In the genomic region with DNA sequence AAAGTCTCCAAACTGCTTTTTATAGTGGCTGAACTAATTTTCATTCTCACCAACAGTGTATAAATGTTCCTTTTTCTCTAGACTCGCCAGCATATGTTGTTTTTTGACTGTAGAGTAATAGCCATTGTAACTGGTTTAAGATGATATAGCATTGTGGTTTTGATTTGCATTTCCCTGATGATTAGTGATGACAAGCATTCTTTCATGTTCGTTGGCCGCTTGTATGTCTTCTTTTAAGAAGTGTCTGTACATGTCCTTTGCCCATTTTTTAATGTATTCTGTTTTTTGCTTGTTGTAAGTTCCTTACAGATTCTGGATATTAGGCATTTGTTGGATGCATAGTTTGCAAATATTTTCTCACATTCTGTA, we compare ENCODE assay signal across 1 cellular context.
TF ChIP-seq lines count a peak whose summit lies in the region.

No MANE protein-coding gene starts in this region.

TF ChIP-seq in GM23338, 12 proteins besides CTCF, POLR2A, EP300 and RAD21 (continued from another document):
- TF ChIP-seq, protein P1, sequence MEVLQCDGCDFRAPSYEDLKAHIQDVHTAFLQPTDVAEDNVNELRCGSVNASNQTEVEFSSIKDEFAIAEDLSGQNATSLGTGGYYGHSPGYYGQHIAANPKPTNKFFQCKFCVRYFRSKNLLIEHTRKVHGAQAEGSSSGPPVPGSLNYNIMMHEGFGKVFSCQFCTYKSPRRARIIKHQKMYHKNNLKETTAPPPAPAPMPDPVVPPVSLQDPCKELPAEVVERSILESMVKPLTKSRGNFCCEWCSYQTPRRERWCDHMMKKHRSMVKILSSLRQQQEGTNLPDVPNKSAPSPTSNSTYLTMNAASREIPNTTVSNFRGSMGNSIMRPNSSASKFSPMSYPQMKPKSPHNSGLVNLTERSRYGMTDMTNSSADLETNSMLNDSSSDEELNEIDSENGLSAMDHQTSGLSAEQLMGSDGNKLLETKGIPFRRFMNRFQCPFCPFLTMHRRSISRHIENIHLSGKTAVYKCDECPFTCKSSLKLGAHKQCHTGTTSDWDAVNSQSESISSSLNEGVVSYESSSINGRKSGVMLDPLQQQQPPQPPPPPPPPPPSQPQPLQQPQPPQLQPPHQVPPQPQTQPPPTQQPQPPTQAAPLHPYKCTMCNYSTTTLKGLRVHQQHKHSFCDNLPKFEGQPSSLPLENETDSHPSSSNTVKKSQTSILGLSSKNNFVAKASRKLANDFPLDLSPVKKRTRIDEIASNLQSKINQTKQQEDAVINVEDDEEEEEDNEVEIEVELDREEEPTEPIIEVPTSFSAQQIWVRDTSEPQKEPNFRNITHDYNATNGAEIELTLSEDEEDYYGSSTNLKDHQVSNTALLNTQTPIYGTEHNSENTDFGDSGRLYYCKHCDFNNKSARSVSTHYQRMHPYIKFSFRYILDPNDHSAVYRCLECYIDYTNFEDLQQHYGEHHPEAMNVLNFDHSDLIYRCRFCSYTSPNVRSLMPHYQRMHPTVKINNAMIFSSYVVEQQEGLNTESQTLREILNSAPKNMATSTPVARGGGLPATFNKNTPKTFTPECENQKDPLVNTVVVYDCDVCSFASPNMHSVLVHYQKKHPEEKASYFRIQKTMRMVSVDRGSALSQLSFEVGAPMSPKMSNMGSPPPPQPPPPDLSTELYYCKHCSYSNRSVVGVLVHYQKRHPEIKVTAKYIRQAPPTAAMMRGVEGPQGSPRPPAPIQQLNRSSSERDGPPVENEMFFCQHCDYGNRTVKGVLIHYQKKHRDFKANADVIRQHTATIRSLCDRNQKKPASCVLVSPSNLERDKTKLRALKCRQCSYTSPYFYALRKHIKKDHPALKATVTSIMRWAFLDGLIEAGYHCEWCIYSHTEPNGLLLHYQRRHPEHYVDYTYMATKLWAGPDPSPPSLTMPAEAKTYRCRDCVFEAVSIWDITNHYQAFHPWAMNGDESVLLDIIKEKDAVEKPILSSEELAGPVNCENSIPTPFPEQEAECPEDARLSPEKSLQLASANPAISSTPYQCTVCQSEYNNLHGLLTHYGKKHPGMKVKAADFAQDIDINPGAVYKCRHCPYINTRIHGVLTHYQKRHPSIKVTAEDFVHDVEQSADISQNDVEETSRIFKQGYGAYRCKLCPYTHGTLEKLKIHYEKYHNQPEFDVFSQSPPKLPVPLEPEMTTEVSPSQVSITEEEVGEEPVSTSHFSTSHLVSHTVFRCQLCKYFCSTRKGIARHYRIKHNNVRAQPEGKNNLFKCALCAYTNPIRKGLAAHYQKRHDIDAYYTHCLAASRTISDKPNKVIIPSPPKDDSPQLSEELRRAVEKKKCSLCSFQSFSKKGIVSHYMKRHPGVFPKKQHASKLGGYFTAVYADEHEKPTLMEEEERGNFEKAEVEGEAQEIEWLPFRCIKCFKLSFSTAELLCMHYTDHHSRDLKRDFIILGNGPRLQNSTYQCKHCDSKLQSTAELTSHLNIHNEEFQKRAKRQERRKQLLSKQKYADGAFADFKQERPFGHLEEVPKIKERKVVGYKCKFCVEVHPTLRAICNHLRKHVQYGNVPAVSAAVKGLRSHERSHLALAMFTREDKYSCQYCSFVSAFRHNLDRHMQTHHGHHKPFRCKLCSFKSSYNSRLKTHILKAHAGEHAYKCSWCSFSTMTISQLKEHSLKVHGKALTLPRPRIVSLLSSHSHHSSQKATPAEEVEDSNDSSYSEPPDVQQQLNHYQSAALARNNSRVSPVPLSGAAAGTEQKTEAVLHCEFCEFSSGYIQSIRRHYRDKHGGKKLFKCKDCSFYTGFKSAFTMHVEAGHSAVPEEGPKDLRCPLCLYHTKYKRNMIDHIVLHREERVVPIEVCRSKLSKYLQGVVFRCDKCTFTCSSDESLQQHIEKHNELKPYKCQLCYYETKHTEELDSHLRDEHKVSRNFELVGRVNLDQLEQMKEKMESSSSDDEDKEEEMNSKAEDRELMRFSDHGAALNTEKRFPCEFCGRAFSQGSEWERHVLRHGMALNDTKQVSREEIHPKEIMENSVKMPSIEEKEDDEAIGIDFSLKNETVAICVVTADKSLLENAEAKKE (CRISPR knock-in tag; IDR thresholded peaks at IDR 0.05) = no peak
- no peak for TF ChIP-seq ZNF331 (CRISPR knock-in tag; IDR thresholded peaks at IDR 0.05; ENCODE audit: low read depth)
- TF ChIP-seq JUNB (IDR thresholded peaks at IDR 0.05; ENCODE audit: unreplicated experiment) = no peak
- TF ChIP-seq, protein P2, sequence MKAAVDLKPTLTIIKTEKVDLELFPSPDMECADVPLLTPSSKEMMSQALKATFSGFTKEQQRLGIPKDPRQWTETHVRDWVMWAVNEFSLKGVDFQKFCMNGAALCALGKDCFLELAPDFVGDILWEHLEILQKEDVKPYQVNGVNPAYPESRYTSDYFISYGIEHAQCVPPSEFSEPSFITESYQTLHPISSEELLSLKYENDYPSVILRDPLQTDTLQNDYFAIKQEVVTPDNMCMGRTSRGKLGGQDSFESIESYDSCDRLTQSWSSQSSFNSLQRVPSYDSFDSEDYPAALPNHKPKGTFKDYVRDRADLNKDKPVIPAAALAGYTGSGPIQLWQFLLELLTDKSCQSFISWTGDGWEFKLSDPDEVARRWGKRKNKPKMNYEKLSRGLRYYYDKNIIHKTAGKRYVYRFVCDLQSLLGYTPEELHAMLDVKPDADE (IDR thresholded peaks at IDR 0.05) = no peak
- TF ChIP-seq, protein P3, sequence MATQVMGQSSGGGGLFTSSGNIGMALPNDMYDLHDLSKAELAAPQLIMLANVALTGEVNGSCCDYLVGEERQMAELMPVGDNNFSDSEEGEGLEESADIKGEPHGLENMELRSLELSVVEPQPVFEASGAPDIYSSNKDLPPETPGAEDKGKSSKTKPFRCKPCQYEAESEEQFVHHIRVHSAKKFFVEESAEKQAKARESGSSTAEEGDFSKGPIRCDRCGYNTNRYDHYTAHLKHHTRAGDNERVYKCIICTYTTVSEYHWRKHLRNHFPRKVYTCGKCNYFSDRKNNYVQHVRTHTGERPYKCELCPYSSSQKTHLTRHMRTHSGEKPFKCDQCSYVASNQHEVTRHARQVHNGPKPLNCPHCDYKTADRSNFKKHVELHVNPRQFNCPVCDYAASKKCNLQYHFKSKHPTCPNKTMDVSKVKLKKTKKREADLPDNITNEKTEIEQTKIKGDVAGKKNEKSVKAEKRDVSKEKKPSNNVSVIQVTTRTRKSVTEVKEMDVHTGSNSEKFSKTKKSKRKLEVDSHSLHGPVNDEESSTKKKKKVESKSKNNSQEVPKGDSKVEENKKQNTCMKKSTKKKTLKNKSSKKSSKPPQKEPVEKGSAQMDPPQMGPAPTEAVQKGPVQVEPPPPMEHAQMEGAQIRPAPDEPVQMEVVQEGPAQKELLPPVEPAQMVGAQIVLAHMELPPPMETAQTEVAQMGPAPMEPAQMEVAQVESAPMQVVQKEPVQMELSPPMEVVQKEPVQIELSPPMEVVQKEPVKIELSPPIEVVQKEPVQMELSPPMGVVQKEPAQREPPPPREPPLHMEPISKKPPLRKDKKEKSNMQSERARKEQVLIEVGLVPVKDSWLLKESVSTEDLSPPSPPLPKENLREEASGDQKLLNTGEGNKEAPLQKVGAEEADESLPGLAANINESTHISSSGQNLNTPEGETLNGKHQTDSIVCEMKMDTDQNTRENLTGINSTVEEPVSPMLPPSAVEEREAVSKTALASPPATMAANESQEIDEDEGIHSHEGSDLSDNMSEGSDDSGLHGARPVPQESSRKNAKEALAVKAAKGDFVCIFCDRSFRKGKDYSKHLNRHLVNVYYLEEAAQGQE (IDR thresholded peaks at IDR 0.05; ENCODE audit: unreplicated experiment) = no peak
